In genomic region chr3:123157209-123157597, GRCh38 we compare ENCODE assay signal across 24 cellular contexts. TPM values are rescaled to one million over a fixed set of nuclear protein-coding genes. Genes with fewer than 3 reads are reported as not detected.
DNase-seq lines count a peak whose midpoint lies in the region; ATAC-seq and TF ChIP-seq lines count a peak whose summit lies in the region.
"Had no signal": no experiment of that assay in that cellular context is flagged by ENCODE, and none has a peak within 500 bp of the region (broad histone marks: within the 10 kb centered on the region; RNA-seq: fewer than 3 reads in every experiment).

No MANE protein-coding gene starts in this region.

- no peak overlapping the region for H3K4me3 Mint-ChIP-seq in CD8-positive, alpha-beta T cell
- H3K4me3 Mint-ChIP-seq: activated B cell treated with CpG ODN at 0.5 μM for 24 hours; stimulated activated naive B cell treated with anti-CD40 and anti-IgM and Interleukin-4, amounts not matched to agents 10 μg/mL and 1 μg/mL and 100 μg/mL, for 72 hours had no signal

- intact Hi-C loops in right lobe of liver (cut with DNase I): no loop called here
- intact Hi-C loops in CD8-positive, alpha-beta T cell (cut with DNase I, micrococcal nuclease): no loop called here

- no CpG with 5 or more reads among the region's 2 CpGs for whole genome bisulfite sequencing in right lobe of liver (ENCODE audit: insufficient coverage, low coverage, low lambda C conversion rate, missing lambda C conversion rate)

- DNase-seq in DMS 273 (lab: John Stamatoyannopoulos, UW; ENCODE audit: unreplicated experiment): peak; percentile 58
- DNase-seq in DMS 273 treated with DMSO at 0.1 percent for 48 hours (lab: John Stamatoyannopoulos, UW): no peak
- no peak for DNase-seq in right lobe of liver
- no peak for DNase-seq in CD8-positive, alpha-beta T cell
- no peak for DNase-seq in GM13976 (ENCODE audit: low spot score)
- DNase-seq in NCI-H2081 (lab: John Stamatoyannopoulos, UW): no peak
- DNase-seq: 8988T; activated B cell treated with CpG ODN at 0.5 μM for 24 hours; activated CD4-positive, alpha-beta T cell treated with anti-CD3 and anti-CD28 coated beads, Interleukin-2, amount 50 U/mL, for 48 hours; activated naive CD4-positive, alpha-beta T cell treated with Interleukin-2 at 50 U/mL for 16 hours; activated T-cell treated with anti-CD3 and anti-CD28 coated beads, Interleukin-2, amount 50 U/mL, for 1 hour; amniotic stem cell; Caco-2; mucosa of descending colon; NCI-H1694; small intestine; stimulated activated CD4-positive, alpha-beta T cell treated with anti-CD3 and anti-CD28 coated beads, Interleukin-2, amount 100 ng/mL, for 24 hours; stimulated activated naive B cell treated with anti-CD40 and anti-IgM and Interleukin-4, amounts not matched to agents 10 μg/mL and 1 μg/mL and 100 μg/mL, for 72 hours; T-helper 9 cell; testis had no signal

- H3K4me3 ChIP-seq in right lobe of liver: no peak overlapping the region
- H3K4me3 ChIP-seq in CD8-positive, alpha-beta T cell (ENCODE audit: low read depth, low read length): no peak overlapping the region
- H3K4me3 ChIP-seq: mucosa of descending colon, testis had no signal

- H3K4me1 Mint-ChIP-seq in CD8-positive, alpha-beta T cell (ENCODE audit: low read depth): no peaks in the 10 kb centered on the region

- CTCF ChIA-PET in CD8-positive, alpha-beta T cell (lab: Charles Lee): no interaction called here

- in situ Hi-C loops in GM13976 (cut with MboI; ENCODE audit: low sequenced_read_pairs, unreplicated experiment): no loop called here

- H3K27me3 Mint-ChIP-seq in CD8-positive, alpha-beta T cell (ENCODE audit: low read depth): no peaks in the 10 kb centered on the region
- H3K27me3 Mint-ChIP-seq: activated B cell treated with CpG ODN at 0.5 μM for 24 hours; stimulated activated naive B cell treated with anti-CD40 and anti-IgM and Interleukin-4, amounts not matched to agents 10 μg/mL and 1 μg/mL and 100 μg/mL, for 72 hours had no signal

- no peaks in the 10 kb centered on the region for H3K9me3 ChIP-seq in right lobe of liver
- no peaks in the 10 kb centered on the region for H3K9me3 ChIP-seq in CD8-positive, alpha-beta T cell (ENCODE audit: low read length)
- H3K9me3 ChIP-seq: Caco-2, mucosa of descending colon, testis had no signal

- no peak overlapping the region for H3K27ac Mint-ChIP-seq in CD8-positive, alpha-beta T cell
- H3K27ac Mint-ChIP-seq: activated B cell treated with CpG ODN at 0.5 μM for 24 hours; stimulated activated naive B cell treated with anti-CD40 and anti-IgM and Interleukin-4, amounts not matched to agents 10 μg/mL and 1 μg/mL and 100 μg/mL, for 72 hours had no signal

- H3K36me3 ChIP-seq in right lobe of liver: peaks cover 0 to 50% (median 26%) of the 10 kb centered on the region in 4 donors
- no peaks in the 10 kb centered on the region for H3K36me3 ChIP-seq in CD8-positive, alpha-beta T cell (ENCODE audit: insufficient read depth, low read length)

- H3K27me3 ChIP-seq in right lobe of liver: no peaks in the 10 kb centered on the region
- no peaks in the 10 kb centered on the region for H3K27me3 ChIP-seq in CD8-positive, alpha-beta T cell (ENCODE audit: insufficient read depth, low read length)
- H3K27me3 ChIP-seq: testis had no signal

- peak overlapping the region; percentile 34; the same call in 1 of the 2 replicates for H3K27ac ChIP-seq in 22Rv1
- H3K27ac ChIP-seq in VCaP: peak overlapping the region; percentile 86
- peak overlapping the region; percentile 35 to 78 (median 68) for H3K27ac ChIP-seq in right lobe of liver
- no peak overlapping the region for H3K27ac ChIP-seq in CD8-positive, alpha-beta T cell (ENCODE audit: low read depth, low read length)
- H3K27ac ChIP-seq: KMS-11, RWPE1, testis had no signal

- H3K36me3 Mint-ChIP-seq in CD8-positive, alpha-beta T cell: peaks cover 48% of the 10 kb centered on the region

- no peaks in the 10 kb centered on the region for H3K9me3 Mint-ChIP-seq in CD8-positive, alpha-beta T cell
- H3K9me3 Mint-ChIP-seq: activated B cell treated with CpG ODN at 0.5 μM for 24 hours had no signal

- ATAC-seq in right lobe of liver: peak in 3 of 4 donors; percentile 30 to 58 (median 55)
- ATAC-seq in CD8-positive, alpha-beta T cell: no peak
- ATAC-seq: stimulated activated naive B cell treated with anti-CD40 and anti-IgM and Interleukin-4, amounts not matched to agents 10 μg/mL and 1 μg/mL and 100 μg/mL, for 72 hours had no signal

- POLR2A ChIA-PET in CD8-positive, alpha-beta T cell (lab: Charles Lee): no interaction called here

- no peak for TF ChIP-seq POLR2A in right lobe of liver (IDR thresholded peaks at IDR 0.05)

- H3K4me1 ChIP-seq in right lobe of liver: peaks cover 0 to 59% (median 32%) of the 10 kb centered on the region in 4 donors
- no peaks in the 10 kb centered on the region for H3K4me1 ChIP-seq in CD8-positive, alpha-beta T cell (ENCODE audit: insufficient read depth, low read length)
- H3K4me1 ChIP-seq: Caco-2 had no signal

- TF ChIP-seq CTCF in 22Rv1 (IDR thresholded peaks at IDR 0.05) (no peak), VCaP (conservative IDR thresholded peaks at IDR 0.05) (no peak), right lobe of liver (IDR thresholded peaks at IDR 0.05) (no peak), GM13976 (IDR thresholded peaks at IDR 0.05; ENCODE audit: borderline replicate concordance, control extremely low read depth, extremely low read depth, insufficient read depth, missing control alignments) (no peak)
- no peak for TF ChIP-seq CTCF in CD8-positive, alpha-beta T cell (IDR thresholded peaks at IDR 0.05)

RNA-seq across cellular contexts. Expression of gene SEC22A, which starts 44.5 kb away (rescaled TPM):
- total RNA-seq in right lobe of liver: 10 to 100 TPM in 4 of 6 experiments, 1 to 10 TPM in 2; 7.5 to 24.9 (median 11.0) TPM
- 1 to 10 TPM; 8.6 to 9.1 TPM for total RNA-seq in CD8-positive, alpha-beta T cell
